Comparison of ENCODE assay signal across 10 cellular contexts in the genomic region with DNA sequence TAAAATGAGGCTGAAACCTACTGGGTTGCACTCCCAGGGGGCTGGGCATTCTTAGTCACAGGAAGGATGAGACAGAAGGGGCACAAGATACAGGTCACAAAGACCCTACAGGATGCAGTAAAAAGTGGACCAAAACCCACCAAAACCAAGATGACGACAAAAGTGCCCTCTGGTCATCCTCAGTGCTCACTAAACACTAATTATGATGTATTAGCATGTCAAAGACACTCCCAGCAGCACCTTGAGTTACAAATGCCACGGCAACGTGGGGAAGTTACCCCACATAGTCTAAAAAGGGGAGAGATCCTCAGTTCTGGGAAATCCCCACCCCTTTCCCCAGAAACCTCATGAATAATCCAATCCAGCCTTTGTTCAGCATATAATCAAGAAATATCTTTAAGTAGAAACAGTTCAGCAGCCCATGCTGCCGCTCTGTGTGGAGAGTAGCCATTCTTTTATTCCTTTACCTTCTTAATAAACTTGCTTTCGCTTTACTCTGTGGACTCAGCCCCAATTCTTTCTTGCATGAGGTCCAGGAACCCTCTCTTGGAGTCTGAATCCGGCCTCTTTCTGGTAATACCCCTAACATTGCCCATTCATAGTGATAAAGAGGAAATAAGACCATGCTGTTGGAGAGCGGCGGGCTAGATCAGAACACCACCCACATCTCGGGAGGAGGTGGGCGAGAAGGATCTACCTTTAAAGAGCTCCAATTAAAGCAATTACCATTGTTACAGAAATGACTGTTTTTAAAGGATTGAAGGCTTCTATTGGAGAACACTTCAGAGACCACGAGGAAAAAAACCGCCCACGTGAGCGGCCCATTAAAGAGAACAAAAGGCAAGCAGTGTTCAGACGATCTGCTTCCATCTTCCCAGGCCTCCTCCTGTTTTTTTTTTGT.
DNase-seq lines count a peak whose midpoint lies in the region; ATAC-seq lines count a peak whose summit lies in the region.
"Had no signal": no experiment of that assay in that cellular context is flagged by ENCODE, and none has a peak within 500 bp of the region (broad histone marks: within the 10 kb centered on the region; RNA-seq: fewer than 3 reads in every experiment).

No MANE protein-coding gene starts in this region.

- DNase-seq in NCI-H146 (lab: John Stamatoyannopoulos, UW) (peak; percentile 46), NCI-H146 treated with DMSO at 0.1 percent for 48 hours (lab: John Stamatoyannopoulos, UW; ENCODE audit: unreplicated experiment) (no peak), activated T-cell treated with anti-CD3 and anti-CD28 coated beads for 48 hours (ENCODE audit: low read depth) (peak; percentile 31), NCI-H1092 (lab: John Stamatoyannopoulos, UW) (no peak)
- DNase-seq in stimulated activated CD4-positive, alpha-beta T cell treated with anti-CD3 and anti-CD28 coated beads, Interleukin-4, amount 100 ng/mL, for 4 hours: peak; percentile 12 to 42
- DNase-seq: kidney, psoas muscle had no signal

- peak; percentile 40 for ATAC-seq in HG02798 (IDR thresholded peaks at IDR 0.05; ENCODE audit: poor library complexity, unreplicated experiment)
- no peak for ATAC-seq in GM18873 (IDR thresholded peaks at IDR 0.05; ENCODE audit: low FRiP score, unreplicated experiment)
- ATAC-seq in HG03135 (IDR thresholded peaks at IDR 0.05; ENCODE audit: unreplicated experiment): no peak
- ATAC-seq: psoas muscle had no signal

Comparison
In these comparisons a context has a peak if more than half of its experiments do, and no peak if none do; other contexts are left out.
1. DNase-seq: peak in NCI-H146 (single experiment), activated T-cell treated with anti-CD3 and anti-CD28 coated beads for 48 hours (single experiment) and stimulated activated CD4-positive, alpha-beta T cell treated with anti-CD3 and anti-CD28 coated beads, Interleukin-4, amount 100 ng/mL, for 4 hours (2 of 2); none in NCI-H146 treated with DMSO at 0.1 percent for 48 hours (single experiment) and NCI-H1092 (single experiment).